Comparison of ENCODE assay signal across 26 cellular contexts in the genomic region with DNA sequence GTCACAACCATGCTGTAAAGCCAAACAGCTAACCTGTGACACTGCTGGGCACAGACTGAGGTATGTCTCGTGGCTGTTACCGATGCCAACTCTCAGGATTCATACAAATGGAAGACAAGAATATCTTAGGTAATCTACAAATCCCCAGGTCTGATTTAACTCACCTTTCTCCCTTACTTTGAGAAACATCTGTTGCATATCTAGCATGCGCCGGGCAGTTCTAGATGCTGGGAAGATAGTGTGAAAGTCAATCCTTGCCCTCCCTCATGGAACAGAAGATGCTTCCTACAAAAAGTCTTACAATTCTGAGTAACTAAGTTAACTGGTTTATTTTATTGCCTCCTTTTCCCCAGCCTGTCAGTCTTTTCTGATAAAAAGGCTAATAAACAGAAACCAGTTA.
A peak's percentile ranks its signal among the peaks of the same experiment; 100 is the strongest.
DNase-seq lines count a peak whose midpoint lies in the region; ATAC-seq and TF ChIP-seq lines count a peak whose summit lies in the region.
"Had no signal": no experiment of that assay in that cellular context is flagged by ENCODE, and none has a peak within 500 bp of the region (broad histone marks: within the 10 kb centered on the region; RNA-seq: fewer than 3 reads in every experiment).

No MANE protein-coding gene starts in this region.

- H3K36me3 ChIP-seq in PC-3 (ENCODE audit: low read depth, low read length): no peaks in the 10 kb centered on the region
- no peaks in the 10 kb centered on the region for H3K36me3 ChIP-seq in duodenal mucosa (ENCODE audit: control insufficient read depth in 1 of 2, insufficient read depth in 2 of 2, low read length in 2 of 2)
- H3K36me3 ChIP-seq in muscle layer of duodenum (ENCODE audit: control insufficient read depth in 1 of 2, insufficient read depth in 2 of 2, low read length in 2 of 2): no peaks in the 10 kb centered on the region
- H3K36me3 ChIP-seq in tibial artery: no peaks in the 10 kb centered on the region
- H3K36me3 ChIP-seq: gastroesophageal sphincter, HAP-1, neutrophil, thoracic aorta had no signal

- H3K27ac ChIP-seq in PC-3 (ENCODE audit: low read length): peak overlapping the region; percentile 92
- peak overlapping the region; percentile 48 for H3K27ac ChIP-seq in duodenal mucosa (ENCODE audit: low read depth, low read length)
- H3K27ac ChIP-seq in muscle layer of duodenum (ENCODE audit: low read length): peak overlapping the region; percentile 90
- peak overlapping the region; percentile 47 to 59 for H3K27ac ChIP-seq in tibial artery
- no peak overlapping the region for H3K27ac ChIP-seq in substantia nigra (ENCODE audit: low read depth, low read length, poor library complexity, severe bottlenecking)
- H3K27ac ChIP-seq: neutrophil had no signal

- TF ChIP-seq CTCF in PC-3 (conservative IDR thresholded peaks at IDR 0.05; ENCODE audit: low read depth, low read length) (no peak), tibial artery (IDR thresholded peaks at IDR 0.05) (no peak)

- no peak for DNase-seq in PC-3
- DNase-seq in tibial artery: no peak
- DNase-seq in activated CD4-positive, alpha-beta T cell treated with anti-CD3 and anti-CD28 coated beads, Interleukin-2, amount 50 U/mL, for 4 hours: no peak
- DNase-seq in NCI-H2196 (lab: John Stamatoyannopoulos, UW; ENCODE audit: unreplicated experiment): no peak
- no peak for DNase-seq in substantia nigra (lab: John Stamatoyannopoulos, UW)
- DNase-seq: activated CD4-positive, alpha-beta T cell treated with anti-CD3 and anti-CD28 coated beads for 1 hour; activated naive CD4-positive, alpha-beta T cell treated with Interleukin-2 at 50 U/mL for 16 hours; activated T-cell treated with anti-CD3 and anti-CD28 coated beads, Interleukin-2, amount 50 U/mL, for 72 hours; amniotic stem cell; cortex of kidney; endodermal cell; Karpas-422; MV-4-11; NCI-H146; NCI-H2171; NCI-H524 treated with DMSO at 0.1 percent for 48 hours; retina; stimulated activated CD4-positive, alpha-beta T cell treated with anti-CD3 and anti-CD28 coated beads, Interleukin-4, amount 100 ng/mL, for 4 hours; stimulated activated naive CD4-positive, alpha-beta T cell had no signal

- peak overlapping the region; percentile 82 for H3K4me2 ChIP-seq in PC-3 (ENCODE audit: low read length)

- H3K79me2 ChIP-seq in PC-3 (ENCODE audit: low read length): no peaks in the 10 kb centered on the region

- POLR2A ChIA-PET in PC-3 (lab: Charles Lee; ENCODE audit: unreplicated experiment): no interaction called here

- peaks cover 7% of the 10 kb centered on the region for H3F3A ChIP-seq in PC-3 (ENCODE audit: low read length, unreplicated experiment)

- H3K9ac ChIP-seq in PC-3 (ENCODE audit: low read length) (peak overlapping the region; percentile 62), duodenal mucosa (ENCODE audit: low read depth in 1 of 2, low read length in 2 of 2) (peak overlapping the region; percentile 2 to 20)

- H3K4me3 ChIP-seq in PC-3 (ENCODE audit: low read length): peak overlapping the region; percentile 54; the same call in 1 of the 2 replicates
- peak overlapping the region in 1 of 2 donors; percentile 9 for H3K4me3 ChIP-seq in duodenal mucosa (ENCODE audit: low read depth in 1 of 2, low read length in 2 of 2)
- no peak overlapping the region for H3K4me3 ChIP-seq in muscle layer of duodenum (ENCODE audit: low read depth in 1 of 2, low read length in 2 of 2)
- no peak overlapping the region for H3K4me3 ChIP-seq in tibial artery
- H3K4me3 ChIP-seq: gastroesophageal sphincter, HAP-1 had no signal

- BruUV-seq in PC-3 (replicated peaks; lab: Mats Ljungman, UMichigan): no TSS peak

- no peaks in the 10 kb centered on the region for H4K20me1 ChIP-seq in PC-3 (ENCODE audit: low read length)

- H3K4me1 ChIP-seq in PC-3 (ENCODE audit: insufficient read depth, low read length) (peaks cover 55% of the 10 kb centered on the region), duodenal mucosa (ENCODE audit: control insufficient read depth in 1 of 2, insufficient read depth in 2 of 2, low read length in 2 of 2) (peaks cover 24 to 42% of the 10 kb centered on the region in 2 donors), muscle layer of duodenum (ENCODE audit: control insufficient read depth in 1 of 2, insufficient read depth in 2 of 2, low read length in 2 of 2) (peaks cover 4 to 11% of the 10 kb centered on the region in 2 donors), tibial artery (peaks cover 0 to 28% (median 0%) of the 10 kb centered on the region in 4 donors)

- H3K27me3 ChIP-seq in PC-3 (ENCODE audit: low read length) (no peaks in the 10 kb centered on the region), duodenal mucosa (ENCODE audit: control insufficient read depth in 1 of 2, insufficient read depth in 2 of 2, low read length in 2 of 2) (no peaks in the 10 kb centered on the region), muscle layer of duodenum (ENCODE audit: low read depth, low read length) (no peaks in the 10 kb centered on the region), tibial artery (no peaks in the 10 kb centered on the region)
- H3K27me3 ChIP-seq: gastroesophageal sphincter, neutrophil had no signal

- intact Hi-C loops in PC-3 (cut with micrococcal nuclease) (loop anchor here (1.0 to 10.0 kb wide), 3 partner anchors 207 to 539 kb away; no protein-coding TSS in a partner anchor), tibial artery (cut with DNase I; ENCODE audit: low total_unique reads) (no loop called here)

- CTCF ChIA-PET in PC-3 (lab: Charles Lee): no interaction called here

- H3K9me3 ChIP-seq in PC-3 (ENCODE audit: low read length) (no peaks in the 10 kb centered on the region), duodenal mucosa (ENCODE audit: control insufficient read depth in 1 of 2, low read length in 2 of 2) (no peaks in the 10 kb centered on the region), muscle layer of duodenum (ENCODE audit: control insufficient read depth in 1 of 2, low read length in 2 of 2) (no peaks in the 10 kb centered on the region), tibial artery (no peaks in the 10 kb centered on the region)
- H3K9me3 ChIP-seq: gastroesophageal sphincter, HAP-1, neutrophil, thoracic aorta had no signal

- ATAC-seq in PC-3 (no peak), HG02571 (IDR thresholded peaks at IDR 0.05; ENCODE audit: unreplicated experiment) (no peak)
- ATAC-seq: activated T-cell treated with anti-CD3 and anti-CD28 coated beads, Interleukin-2, amount 50 U/mL, for 72 hours; gastroesophageal sphincter had no signal

- no peaks in the 10 kb centered on the region for H3K9me2 ChIP-seq in PC-3 (replicated peaks; ENCODE audit: low read length)

- no peak overlapping the region for H2AFZ ChIP-seq in PC-3 (ENCODE audit: low read length)
